Comparison of ENCODE assay signal across 24 cellular contexts in the genomic region with DNA sequence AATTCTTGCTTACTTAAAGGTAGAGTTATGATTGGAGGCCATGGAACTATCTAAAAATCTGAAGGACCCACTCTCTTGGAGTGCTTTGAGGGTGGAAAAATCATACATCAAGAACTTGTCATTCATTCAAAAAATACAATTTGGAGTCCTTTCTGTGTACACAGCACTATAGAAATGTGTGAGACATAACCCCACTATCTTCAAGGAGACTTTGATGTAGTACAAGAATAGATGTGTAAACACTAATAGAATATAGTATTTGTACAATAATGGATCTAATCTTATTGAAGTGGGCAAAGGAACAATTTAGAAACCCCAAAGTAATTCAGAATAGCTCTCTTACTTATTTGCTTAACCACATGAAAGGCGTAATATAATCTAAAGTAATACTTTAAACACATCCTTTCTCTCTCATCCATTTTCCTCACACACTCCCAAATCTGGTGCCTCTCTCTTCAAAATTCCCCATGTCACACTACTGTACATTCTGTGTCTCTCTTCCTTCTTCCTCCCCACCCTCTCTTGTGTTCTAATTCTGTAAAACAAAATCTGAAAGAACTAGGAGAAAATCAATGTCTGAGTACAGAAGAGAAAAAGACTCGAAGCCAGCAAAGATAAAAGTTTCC.
"Had no signal": no experiment of that assay in that cellular context is flagged by ENCODE, and none has a peak within 500 bp of the region (broad histone marks: within the 10 kb centered on the region; RNA-seq: fewer than 3 reads in every experiment).

No MANE protein-coding gene starts in this region.

- H3K79me2 ChIP-seq: hepatocyte had no signal

- ATAC-seq: esophagus mucosa; gastrocnemius medialis; heart left ventricle; left lobe of liver; natural killer cell; psoas muscle; right cardiac atrium; stimulated activated memory B cell treated with anti-CD40 and anti-IgM and Interleukin-4, amounts not matched to agents 10 μg/mL and 1 μg/mL and 100 μg/mL, for 72 hours; stimulated activated naive CD8-positive, alpha-beta T cell treated with anti-CD3 and anti-CD28 coated beads, Interleukin-15, Interleukin-2, amounts not matched to agents 100 U/mL and 50 U/mL, for 24 hours had no signal

- H3K27me3 ChIP-seq: colonic mucosa, gastrocnemius medialis, heart left ventricle, hepatocyte, ovary, sigmoid colon, transverse colon had no signal

- H3K36me3 ChIP-seq: colonic mucosa, gastrocnemius medialis, heart left ventricle, ovary, sigmoid colon, thoracic aorta, transverse colon had no signal

- H3K4me2 ChIP-seq: hepatocyte had no signal

- H3K4me3 ChIP-seq: colonic mucosa, gastrocnemius medialis, heart left ventricle, hepatocyte, ovary, psoas muscle, sigmoid colon, thoracic aorta, transverse colon had no signal

- H2AFZ ChIP-seq: hepatocyte had no signal

- H3K4me1 ChIP-seq: colonic mucosa, gastrocnemius medialis, heart left ventricle, psoas muscle, sigmoid colon, transverse colon had no signal

- H3K9me3 ChIP-seq: colonic mucosa, gastrocnemius medialis, heart left ventricle, ovary, psoas muscle, sigmoid colon, thoracic aorta, transverse colon had no signal

- DNase-seq: colonic mucosa; effector CD8-positive, alpha-beta T cell; endodermal cell; foreskin fibroblast; gastrocnemius medialis; heart left ventricle; kidney; natural killer cell; occipital lobe; ovary; posterior cingulate gyrus; psoas muscle; right cardiac atrium; sigmoid colon; stimulated activated CD4-positive, alpha-beta T cell treated with anti-CD3 and anti-CD28 coated beads, Interleukin-2, amount 100 ng/mL, for 24 hours; stimulated activated CD4-positive, alpha-beta T cell treated with anti-CD3 and anti-CD28 coated beads, Interleukin-4, amount 100 ng/mL, for 4 hours; stimulated activated naive CD8-positive, alpha-beta T cell treated with anti-CD3 and anti-CD28 coated beads, Interleukin-15, Interleukin-2, amounts not matched to agents 100 U/mL and 50 U/mL, for 24 hours; transverse colon had no signal

- H3K27ac ChIP-seq: colonic mucosa, epithelial cell of prostate, gastrocnemius medialis, heart left ventricle, hepatocyte, ovary, psoas muscle, sigmoid colon, thoracic aorta, transverse colon had no signal
